10 cellular contexts compared by ENCODE assay signal in the genomic region with DNA sequence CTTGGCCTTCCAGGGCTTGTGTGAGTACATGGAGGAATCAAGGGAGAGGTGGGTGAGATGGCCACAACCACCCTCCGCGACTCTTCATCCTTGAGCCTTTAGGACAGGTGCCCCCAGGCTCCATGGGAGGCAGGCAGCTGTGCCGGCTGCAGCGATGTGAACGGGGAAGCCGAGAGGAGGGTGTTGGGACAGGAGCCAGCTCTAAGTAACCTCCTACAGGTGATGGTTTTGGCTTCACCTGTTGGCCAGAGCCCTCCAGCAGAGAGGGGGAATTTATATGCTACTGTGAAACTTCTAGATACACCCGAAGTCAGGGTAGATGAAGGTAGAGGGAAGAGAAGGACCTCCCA.
A peak's percentile ranks its signal among the peaks of the same experiment; 100 is the strongest.
DNase-seq lines count a peak whose midpoint lies in the region; ATAC-seq, FAIRE-seq and TF ChIP-seq lines count a peak whose summit lies in the region.
"Had no signal": no experiment of that assay in that cellular context is flagged by ENCODE, and none has a peak within 500 bp of the region (broad histone marks: within the 10 kb centered on the region; RNA-seq: fewer than 3 reads in every experiment).

No MANE protein-coding gene starts in this region.

- no peaks in the 10 kb centered on the region for H3K79me2 ChIP-seq in HepG2 (ENCODE audit: insufficient read depth, low read length)

- H3K36me3 ChIP-seq in heart right ventricle, result no peaks in the 10 kb centered on the region
- no peaks in the 10 kb centered on the region for H3K36me3 ChIP-seq in HepG2 (replicated peaks in 1 of 2; ENCODE audit: control insufficient read depth in 1 of 2, insufficient read depth in 2 of 2, low read length in 2 of 2)
- H3K36me3 ChIP-seq in upper lobe of right lung, result no peaks in the 10 kb centered on the region
- H3K36me3 ChIP-seq: right lobe of liver had no signal

- no peaks in the 10 kb centered on the region for H4K20me1 ChIP-seq in HepG2 (ENCODE audit: insufficient read depth, low read length)

- no peak for TF ChIP-seq EP300 in HepG2 (IDR thresholded peaks at IDR 0.05; ENCODE audit: low read depth in 2 of 2, low read length in 2 of 2)
- TF ChIP-seq EP300 in HepG2 (CRISPR knock-in tag; IDR thresholded peaks at IDR 0.05; ENCODE audit: borderline replicate concordance), result no peak

- BruUV-seq in HepG2 (replicated peaks; lab: Mats Ljungman, UMichigan), result no TSS peak

- no peak for ATAC-seq in heart right ventricle
- no peak for ATAC-seq in Right ventricle myocardium superior (ENCODE audit: poor library complexity)
- ATAC-seq in HepG2, result no peak
- ATAC-seq in upper lobe of right lung, result no peak
- ATAC-seq in GM21786 (IDR thresholded peaks at IDR 0.05; ENCODE audit: unreplicated experiment), result no peak
- no peak for ATAC-seq in left lobe of liver
- ATAC-seq in GM21717 (IDR thresholded peaks at IDR 0.05; ENCODE audit: unreplicated experiment), result no peak

- no peak for TF ChIP-seq RAD21 in HepG2 (CRISPR knock-in tag; IDR thresholded peaks at IDR 0.05)

- no peaks in the 10 kb centered on the region for H3K27me3 Mint-ChIP-seq in activated T-helper 1 cell treated with anti-CD3 and anti-CD28 coated beads, Interleukin-12 subunit alpha, Interleukin-12 subunit beta, Interleukin-2, Interleukin-4 antibody, amounts not matched to agents 30 ng/mL and 10 ng/mL and 1 ng/mL, durations not matched to agents 14 hours and 24 hours and 36 hours (ENCODE audit: insufficient read depth)

- WGBS in heart right ventricle, 2 donors, result 90 to 98% methylated on average over 7 of the region's 7 CpGs
- 95% methylated on average over 7 of the region's 7 CpGs for WGBS in HepG2 (ENCODE audit: low lambda C conversion rate)

- no peak overlapping the region for H3K4me3 ChIP-seq in heart right ventricle
- H3K4me3 ChIP-seq in HepG2 (replicated peaks in 1 of 3; ENCODE audit: insufficient read depth in 1 of 3, low read depth in 2 of 3, low read length in 3 of 3), result no peak overlapping the region
- H3K4me3 ChIP-seq in upper lobe of right lung, result no peak overlapping the region
- H3K4me3 ChIP-seq: right lobe of liver had no signal

- TF ChIP-seq POLR2A in HepG2 (IDR thresholded peaks at IDR 0.05; ENCODE audit: insufficient read depth in 1 of 2, low read depth in 2 of 2, low read length in 2 of 2), result no peak

- intact Hi-C loops in heart right ventricle (cut with DNase I) (loop anchor here in 6 of 10 donors (5.0 to 10.0 kb wide), 6 partner anchors 86 to 162 kb away; partner anchors contain the start of gene HIF1A (in 2 of the 6)), Right ventricle myocardium superior (cut with DNase I) (no loop called here), HepG2 (cut with micrococcal nuclease; ENCODE audit: unreplicated experiment) (loop anchor here (5.0 kb wide), 2 partner anchors 101 to 149 kb away; no protein-coding TSS in a partner anchor), upper lobe of right lung (cut with DNase I) (no loop called here)
- intact Hi-C loops in activated T-helper 1 cell treated with anti-CD3 and anti-CD28 coated beads, Interleukin-12 subunit alpha, Interleukin-12 subunit beta, Interleukin-2, Interleukin-4 antibody, amounts not matched to agents 30 ng/mL and 10 ng/mL and 1 ng/mL, durations not matched to agents 14 hours and 24 hours and 36 hours (cut with micrococcal nuclease), result loop anchor here (1.0 to 10.0 kb wide), 6 partner anchors 10 to 88 kb away; no protein-coding TSS in a partner anchor

- CTCF ChIA-PET in HepG2 (lab: Yijun Ruan, JAX; ENCODE audit: low intra/inter-chr PET ratio, low total read pairs), result no interaction called here

- H3K4me1 Mint-ChIP-seq in activated T-helper 1 cell treated with anti-CD3 and anti-CD28 coated beads, Interleukin-12 subunit alpha, Interleukin-12 subunit beta, Interleukin-2, Interleukin-4 antibody, amounts not matched to agents 30 ng/mL and 10 ng/mL and 1 ng/mL, durations not matched to agents 14 hours and 24 hours and 36 hours (ENCODE audit: low read depth), result peaks cover 72% of the 10 kb centered on the region

- H3K27ac ChIP-seq in heart right ventricle, result peak overlapping the region in 6 of 10 donors; percentile 78 to 93 (median 86)
- H3K27ac ChIP-seq in HepG2 (ENCODE audit: extremely low read length, insufficient read depth, low read length), result peak overlapping the region; percentile 92
- peak overlapping the region; percentile 74 for H3K27ac ChIP-seq in upper lobe of right lung

- H3K4me1 ChIP-seq in heart right ventricle (peaks cover 9 to 86% (median 45%) of the 10 kb centered on the region in 9 donors), HepG2 (ENCODE audit: insufficient read depth, low read length) (peaks cover 91% of the 10 kb centered on the region), upper lobe of right lung (peaks cover 42% of the 10 kb centered on the region)

- H3K9me3 ChIP-seq in heart right ventricle, result no peaks in the 10 kb centered on the region
- no peaks in the 10 kb centered on the region for H3K9me3 ChIP-seq in HepG2 (ENCODE audit: low read length)
- no peaks in the 10 kb centered on the region for H3K9me3 ChIP-seq in upper lobe of right lung
- H3K9me3 ChIP-seq: right lobe of liver had no signal

- H3K27me3 ChIP-seq in heart right ventricle, result no peaks in the 10 kb centered on the region
- H3K27me3 ChIP-seq in HepG2 (ENCODE audit: control insufficient read depth in 1 of 2, insufficient read depth in 2 of 2, low read length in 2 of 2), result no peaks in the 10 kb centered on the region
- no peaks in the 10 kb centered on the region for H3K27me3 ChIP-seq in upper lobe of right lung
- H3K27me3 ChIP-seq: right lobe of liver had no signal

- H3K27ac Mint-ChIP-seq in activated T-helper 1 cell treated with anti-CD3 and anti-CD28 coated beads, Interleukin-12 subunit alpha, Interleukin-12 subunit beta, Interleukin-2, Interleukin-4 antibody, amounts not matched to agents 30 ng/mL and 10 ng/mL and 1 ng/mL, durations not matched to agents 14 hours and 24 hours and 36 hours, result peak overlapping the region; percentile 68

- no peak overlapping the region for H3K4me2 ChIP-seq in HepG2 (ENCODE audit: low read depth, low read length)

- no peak overlapping the region for H3K4me3 Mint-ChIP-seq in activated T-helper 1 cell treated with anti-CD3 and anti-CD28 coated beads, Interleukin-12 subunit alpha, Interleukin-12 subunit beta, Interleukin-2, Interleukin-4 antibody, amounts not matched to agents 30 ng/mL and 10 ng/mL and 1 ng/mL, durations not matched to agents 14 hours and 24 hours and 36 hours

- H3K36me3 Mint-ChIP-seq in activated T-helper 1 cell treated with anti-CD3 and anti-CD28 coated beads, Interleukin-12 subunit alpha, Interleukin-12 subunit beta, Interleukin-2, Interleukin-4 antibody, amounts not matched to agents 30 ng/mL and 10 ng/mL and 1 ng/mL, durations not matched to agents 14 hours and 24 hours and 36 hours (ENCODE audit: low read depth), result peaks cover 6% of the 10 kb centered on the region

- DNase-seq in heart right ventricle, result no peak
- DNase-seq in Right ventricle myocardium superior, result no peak
- no peak for DNase-seq in activated T-helper 1 cell treated with anti-CD3 and anti-CD28 coated beads, Interleukin-12 subunit alpha, Interleukin-12 subunit beta, Interleukin-2, Interleukin-4 antibody, amounts not matched to agents 30 ng/mL and 10 ng/mL and 1 ng/mL, durations not matched to agents 14 hours and 24 hours and 36 hours (ENCODE audit: low spot score)
- no peak for DNase-seq in HepG2 (ENCODE audit: low spot score)
- no peak for DNase-seq in upper lobe of right lung
- DNase-seq in left lobe of liver (ENCODE audit: low spot score), result no peak
- DNase-seq: activated CD4-positive, CD25-positive, alpha-beta regulatory T cell treated with anti-CD3 and anti-CD28 coated beads, Interleukin-2, amount 50 U/mL, for 72 hours had no signal

- POLR2A ChIA-PET in HepG2 (lab: Yijun Ruan, JAX), result interaction anchor here (0.9 to 7.6 kb wide), 11 partner anchors 10 to 199 kb away, joined by 3 to 146 read pairs (median 12); partner anchors contain the start of genes HIF1A and SNAPC1

- no peak overlapping the region; the same call in 1 of the 2 replicates for H3K9ac ChIP-seq in HepG2 (ENCODE audit: insufficient read depth, low read depth, low read length)

- FAIRE-seq in HepG2 (lab: Jason Lieb, UNC), result no peak

- TF ChIP-seq CTCF in heart right ventricle (IDR thresholded peaks at IDR 0.05) (no peak), HepG2 (CRISPR knock-in tag; IDR thresholded peaks at IDR 0.05) (no peak), upper lobe of right lung (IDR thresholded peaks at IDR 0.05) (no peak)

- peaks cover 6% of the 10 kb centered on the region for H3K9me3 Mint-ChIP-seq in activated T-helper 1 cell treated with anti-CD3 and anti-CD28 coated beads, Interleukin-12 subunit alpha, Interleukin-12 subunit beta, Interleukin-2, Interleukin-4 antibody, amounts not matched to agents 30 ng/mL and 10 ng/mL and 1 ng/mL, durations not matched to agents 14 hours and 24 hours and 36 hours

- in situ Hi-C loops in HepG2 (cut with HindIII; ENCODE audit: extremely low pct_ligation_motif_present, low pct_unique_long_range_greater_than_20kb), result loop anchor here (5.0 kb wide), 2 partner anchors 91 to 134 kb away; partner anchors contain the start of gene HIF1A

- H2AFZ ChIP-seq in HepG2 (ENCODE audit: low read length), result no peak overlapping the region

Comparison
In these comparisons a context has a peak if more than half of its experiments do, and no peak if none do; other contexts are left out.
1. intact Hi-C loops: an anchor here in heart right ventricle (5.0 to 10.0 kb wide), activated T-helper 1 cell treated with anti-CD3 and anti-CD28 coated beads, Interleukin-12 subunit alpha, Interleukin-12 subunit beta, Interleukin-2, Interleukin-4 antibody, amounts not matched to agents 30 ng/mL and 10 ng/mL and 1 ng/mL, durations not matched to agents 14 hours and 24 hours and 36 hours (1.0 to 10.0 kb wide) and HepG2 (5.0 kb wide); none called in Right ventricle myocardium superior and upper lobe of right lung.